In genomic region chr11:132052904-132053303, GRCh38 we compare ENCODE assay signal across 15 cellular contexts.
"Had no signal": no experiment of that assay in that cellular context is flagged by ENCODE, and none has a peak within 500 bp of the region (broad histone marks: within the 10 kb centered on the region; RNA-seq: fewer than 3 reads in every experiment).

No MANE protein-coding gene starts in this region.

- H3K9me3 ChIP-seq: neutrophil, thyroid gland had no signal

- H3K27ac ChIP-seq: cardiac muscle cell, neutrophil, thyroid gland had no signal

- H3K36me3 ChIP-seq: cardiac muscle cell, neutrophil, thyroid gland had no signal

- H3K4me3 ChIP-seq: cardiac muscle cell, thyroid gland had no signal

- H3K27me3 ChIP-seq: neutrophil, thyroid gland had no signal

- H3K4me1 ChIP-seq: thyroid gland had no signal

- ATAC-seq: activated CD4-positive, CD25-positive, alpha-beta regulatory T cell treated with anti-CD3 and anti-CD28 coated beads, Interleukin-2, amount 50 U/mL, for 24 hours; activated T-cell treated with anti-CD3 and anti-CD28 coated beads, Interleukin-2, amount 50 U/mL, for 4 hours; natural killer cell; sciatic nerve had no signal

- DNase-seq: activated CD4-positive, alpha-beta T cell treated with anti-CD3 and anti-CD28 coated beads, Interleukin-2, amount 10 ng/mL, durations not matched to agents 7 days and 5 days; activated CD8-positive, alpha-beta memory T cell treated with anti-CD3 and anti-CD28 coated beads, Interleukin-2, amount 50 U/mL, for 4 hours; activated naive CD4-positive, alpha-beta T cell treated with anti-CD3 and anti-CD28 coated beads, Interleukin-2, amount 50 U/mL, for 16 hours; activated T-cell treated with anti-CD3 and anti-CD28 coated beads, Interleukin-2, amount 50 U/mL, for 4 hours; endodermal cell; left cardiac atrium; natural killer cell; stimulated activated CD8-positive, alpha-beta memory T cell treated with anti-CD3 and anti-CD28 coated beads, Interleukin-4, amount 100 ng/mL, for 48 hours; stimulated activated naive CD4-positive, alpha-beta T cell; T1000; thyroid gland had no signal
